In genomic region chr9:81522721-81523551, GRCh38 we compare ENCODE assay signal across 9 cellular contexts.
DNase-seq lines count a peak whose midpoint lies in the region; ATAC-seq, FAIRE-seq and TF ChIP-seq lines count a peak whose summit lies in the region.
"Had no signal": no experiment of that assay in that cellular context is flagged by ENCODE, and none has a peak within 500 bp of the region (broad histone marks: within the 10 kb centered on the region; RNA-seq: fewer than 3 reads in every experiment).

No MANE protein-coding gene starts in this region.

- TF ChIP-seq EP300 in HepG2 (IDR thresholded peaks at IDR 0.05; ENCODE audit: low read depth in 2 of 2, low read length in 2 of 2) (no peak), HepG2 (CRISPR knock-in tag; IDR thresholded peaks at IDR 0.05; ENCODE audit: borderline replicate concordance) (no peak)

- H2AFZ ChIP-seq in HepG2 (ENCODE audit: low read length) = no peak overlapping the region

- H3K27me3 ChIP-seq in HepG2 (ENCODE audit: control insufficient read depth in 1 of 2, insufficient read depth in 2 of 2, low read length in 2 of 2) (no peaks in the 10 kb centered on the region), uterus (no peaks in the 10 kb centered on the region)

- intact Hi-C loops in HepG2 (cut with micrococcal nuclease; ENCODE audit: unreplicated experiment) = loop anchor here (1.0 to 10.0 kb wide), 7 partner anchors 66 to 1084 kb away; no protein-coding TSS in a partner anchor
- intact Hi-C loops in uterus (cut with DNase I; ENCODE audit: low total_unique reads) = no loop called here
- intact Hi-C loops in posterior cingulate gyrus (cut with DNase I) = loop anchor here (5.0 to 10.0 kb wide), 2 partner anchors 322 to 1439 kb away; no protein-coding TSS in a partner anchor

- H3K4me2 ChIP-seq in HepG2 (ENCODE audit: low read depth, low read length) = peak overlapping the region; percentile 43

- peak; percentile 79 for ATAC-seq in HG02588 (IDR thresholded peaks at IDR 0.05; ENCODE audit: unreplicated experiment)
- ATAC-seq in HepG2 = peak; percentile 93

- H3K36me3 ChIP-seq in HepG2 (replicated peaks in 1 of 2; ENCODE audit: control insufficient read depth in 1 of 2, insufficient read depth in 2 of 2, low read length in 2 of 2) (no peaks in the 10 kb centered on the region), uterus (no peaks in the 10 kb centered on the region)

- H3K27ac ChIP-seq in HepG2 (ENCODE audit: extremely low read length, insufficient read depth, low read length) (peak overlapping the region; percentile 24), uterus (no peak overlapping the region)

- peak; percentile 72 for FAIRE-seq in HepG2 (lab: Jason Lieb, UNC)

- no peak overlapping the region for H3K9ac ChIP-seq in HepG2 (ENCODE audit: insufficient read depth, low read depth, low read length)

- CTCF ChIA-PET in HepG2 (lab: Yijun Ruan, JAX; ENCODE audit: low intra/inter-chr PET ratio, low total read pairs) = interaction anchor here (0.9 to 1.5 kb wide), 4 partner anchors 65 to 1438 kb away, joined by 3 to 4 read pairs (median 3); no protein-coding TSS in a partner anchor

- in situ Hi-C loops in HepG2 (cut with HindIII; ENCODE audit: extremely low pct_ligation_motif_present, low pct_unique_long_range_greater_than_20kb) = loop anchor here (10.0 kb wide), 1 partner anchor 162 kb away; the partner anchor contains the start of gene TLE1

- no peaks in the 10 kb centered on the region for H4K20me1 ChIP-seq in HepG2 (ENCODE audit: insufficient read depth, low read length)

- TF ChIP-seq CTCF in HepG2 (CRISPR knock-in tag; IDR thresholded peaks at IDR 0.05) (peak; percentile 82), uterus (IDR thresholded peaks at IDR 0.05) (peak; percentile 49 to 63 (median 52))

- DNase-seq in DMS114 treated with DMSO at 0.1 percent for 48 hours (lab: John Stamatoyannopoulos, UW; ENCODE audit: unreplicated experiment) (peak; percentile 16), NCI-H2171 treated with DMSO at 0.1 percent for 48 hours (lab: John Stamatoyannopoulos, UW) (peak; percentile 51), cerebellum (ENCODE audit: low spot score) (peak; percentile 6), HepG2 (ENCODE audit: low spot score) (peak; percentile 77), uterus (no peak), posterior cingulate gyrus (no peak)
- DNase-seq in activated CD4-positive, alpha-beta T cell treated with anti-CD3 and anti-CD28 coated beads, Interleukin-2, amount 50 U/mL, for 1 hour = no peak

- no peaks in the 10 kb centered on the region for H3K9me3 ChIP-seq in HepG2 (ENCODE audit: low read length)
- H3K9me3 ChIP-seq in uterus = no peaks in the 10 kb centered on the region

- H3K4me1 ChIP-seq in HepG2 (ENCODE audit: insufficient read depth, low read length) = peaks cover 42% of the 10 kb centered on the region
- no peaks in the 10 kb centered on the region for H3K4me1 ChIP-seq in uterus

- no TSS peak for BruUV-seq in HepG2 (replicated peaks; lab: Mats Ljungman, UMichigan)

- WGBS in HepG2 (ENCODE audit: low lambda C conversion rate) = 24% methylated on average over 8 of the region's 8 CpGs

- no peaks in the 10 kb centered on the region for H3K79me2 ChIP-seq in HepG2 (ENCODE audit: insufficient read depth, low read length)

- TF ChIP-seq RAD21 in HepG2 (CRISPR knock-in tag; IDR thresholded peaks at IDR 0.05) = peak; percentile 58; the same call in 1 of the 2 replicates

- H3K4me3 ChIP-seq in HepG2 (replicated peaks in 1 of 3; ENCODE audit: insufficient read depth in 1 of 3, low read depth in 2 of 3, low read length in 3 of 3) = peak overlapping the region in 1 of 3 experiments; percentile 26; a peak in 1 of 6 replicates
- H3K4me3 ChIP-seq in uterus = no peak overlapping the region
- H3K4me3 ChIP-seq: skin epidermis had no signal

- POLR2A ChIA-PET in HepG2 (lab: Yijun Ruan, JAX) = interaction anchor here (1.2 to 2.3 kb wide), 5 partner anchors 14 to 166 kb away, joined by 3 to 15 read pairs (median 11); partner anchors contain the start of gene TLE1

- no peak for TF ChIP-seq POLR2A in HepG2 (IDR thresholded peaks at IDR 0.05; ENCODE audit: insufficient read depth in 1 of 2, low read depth in 2 of 2, low read length in 2 of 2)
- no peak for TF ChIP-seq POLR2A in uterus (IDR thresholded peaks at IDR 0.05)

TF ChIP-seq in HepG2, 621 proteins besides CTCF, POLR2A, EP300 and RAD21 (continues in another document):
- no peak for TF ChIP-seq HOXA7 (CRISPR knock-in tag; IDR thresholded peaks at IDR 0.05)
- no peak for TF ChIP-seq ZBTB21 (CRISPR knock-in tag; IDR thresholded peaks at IDR 0.05)
- no peak for TF ChIP-seq ZNF264 (CRISPR knock-in tag; IDR thresholded peaks at IDR 0.05)
- no peak for TF ChIP-seq E2F5 (CRISPR knock-in tag; conservative IDR thresholded peaks at IDR 0.05)
- TF ChIP-seq YY1 (IDR thresholded peaks at IDR 0.05; ENCODE audit: insufficient read depth, insufficient replicate concordance, low read depth, low read length) = peak; percentile 64
- TF ChIP-seq NR0B2 (CRISPR knock-in tag; IDR thresholded peaks at IDR 0.05) = no peak
- no peak for TF ChIP-seq ISX (CRISPR knock-in tag; conservative IDR thresholded peaks at IDR 0.05)
- TF ChIP-seq ZNF691 (CRISPR knock-in tag; IDR thresholded peaks at IDR 0.05; ENCODE audit: borderline replicate concordance, low read depth) = no peak
- no peak for TF ChIP-seq ZMYM2 (CRISPR knock-in tag; IDR thresholded peaks at IDR 0.05)
- no peak for TF ChIP-seq KDM2A (CRISPR knock-in tag; IDR thresholded peaks at IDR 0.05; ENCODE audit: borderline replicate concordance, low read depth)
- no peak for TF ChIP-seq ZNF576 (CRISPR knock-in tag; IDR thresholded peaks at IDR 0.05)
- TF ChIP-seq DR1 (CRISPR knock-in tag; IDR thresholded peaks at IDR 0.05) = no peak
- no peak for TF ChIP-seq THAP8 (CRISPR knock-in tag; IDR thresholded peaks at IDR 0.05; ENCODE audit: borderline replicate concordance)
- TF ChIP-seq ATF5 (CRISPR knock-in tag; IDR thresholded peaks at IDR 0.05; ENCODE audit: low read depth) = no peak
- no peak for TF ChIP-seq GPN1 (CRISPR knock-in tag; IDR thresholded peaks at IDR 0.05; ENCODE audit: borderline replicate concordance)
- 0 out of 2 replicates have a peak, but pooled peaks have one; percentile 33 for TF ChIP-seq DRAP1 (CRISPR knock-in tag; IDR thresholded peaks at IDR 0.05)
- TF ChIP-seq SOX13 (IDR thresholded peaks at IDR 0.05) = no peak
- TF ChIP-seq SOX13 (CRISPR knock-in tag; conservative IDR thresholded peaks at IDR 0.05 in 1 of 2, IDR thresholded peaks at IDR 0.05 in 1 of 2) = 0 out of 4 replicates have a peak, but pooled peaks of 1 of the 2 experiments have one; percentile 19
- no peak for TF ChIP-seq ZNF296 (CRISPR knock-in tag; conservative IDR thresholded peaks at IDR 0.05)
- no peak for TF ChIP-seq RELA (CRISPR knock-in tag; IDR thresholded peaks at IDR 0.05)
- no peak for TF ChIP-seq ZNF543 (CRISPR knock-in tag; IDR thresholded peaks at IDR 0.05)

Comparison
In these comparisons a context has a peak if more than half of its experiments do, and no peak if none do; other contexts are left out.
1. DNase-seq: peak in DMS114 treated with DMSO at 0.1 percent for 48 hours (single experiment), NCI-H2171 treated with DMSO at 0.1 percent for 48 hours (single experiment), cerebellum (single experiment) and HepG2 (single experiment); none in uterus (0 of 2), posterior cingulate gyrus (0 of 10) and activated CD4-positive, alpha-beta T cell treated with anti-CD3 and anti-CD28 coated beads, Interleukin-2, amount 50 U/mL, for 1 hour (single experiment).